ENCODE assay signal across 8 cellular contexts in genomic region chr3:191529992-191530391, GRCh38.
"Had no signal": no experiment of that assay in that cellular context is flagged by ENCODE, and none has a peak within 500 bp of the region (broad histone marks: within the 10 kb centered on the region; RNA-seq: fewer than 3 reads in every experiment).

No MANE protein-coding gene starts in this region.

- H3K27ac ChIP-seq: GM23248, HL-60, KMS-11 had no signal

- DNase-seq: GM23248, GOT3, H9, HCEC 1CT, IMR-90, KBM-7 had no signal

- H3K4me3 ChIP-seq: GM23248 had no signal
